ENCODE assay signal across 8 cellular contexts in genomic region chr1:28582248-28582615, GRCh38. TPM values are rescaled to one million over a fixed set of nuclear protein-coding genes. Genes with fewer than 3 reads are reported as not detected.
DNase-seq lines count a peak whose midpoint lies in the region; ATAC-seq and TF ChIP-seq lines count a peak whose summit lies in the region.

No MANE protein-coding gene starts in this region.

- H3K9me2 ChIP-seq in hepatocyte (replicated peaks; ENCODE audit: insufficient read depth): no peaks in the 10 kb centered on the region

- H3K9me3 ChIP-seq in CD4-positive, alpha-beta memory T cell (ENCODE audit: control insufficient read depth in 1 of 2, low read length in 2 of 2): no peaks in the 10 kb centered on the region
- H3K9me3 ChIP-seq in hepatocyte (ENCODE audit: low read depth): no peaks in the 10 kb centered on the region
- H3K9me3 ChIP-seq in spleen: no peaks in the 10 kb centered on the region

- intact Hi-C loops in CD4-positive, alpha-beta memory T cell (cut with micrococcal nuclease): loop anchor here (5.0 kb wide), 1 partner anchor 600 kb away; the partner anchor contains the start of gene SRSF4
- intact Hi-C loops in spleen (cut with DNase I; ENCODE audit: low total_unique reads): loop anchor here (5.0 kb wide), 1 partner anchor 75 kb away; the partner anchor contains the start of gene RCC1

- peaks cover 0 to 7% (median 0%) of the 10 kb centered on the region in 8 donors for H3K9me3 Mint-ChIP-seq in CD4-positive, alpha-beta memory T cell
- no peaks in the 10 kb centered on the region for H3K9me3 Mint-ChIP-seq in activated naive CD8-positive, alpha-beta T cell (ENCODE audit: low read depth)

- CTCF ChIA-PET in CD4-positive, alpha-beta memory T cell (lab: Charles Lee; ENCODE audit: partially characterized antibody): interaction anchor here (0.8 to 5.0 kb wide), 15 partner anchors 8 to 295 kb away, joined by 3 to 23 read pairs (median 5); partner anchors contain the start of genes GMEB1, MED18, TAF12 and TRNAU1AP

- TF ChIP-seq CTCF in HL-60 (IDR thresholded peaks at IDR 0.05; ENCODE audit: insufficient read depth, low read length) (no peak), hepatocyte (IDR thresholded peaks at IDR 0.05; ENCODE audit: poor library complexity) (no peak), spleen (IDR thresholded peaks at IDR 0.05 in 8 of 11, conservative IDR thresholded peaks at IDR 0.05 in 3 of 11) (no peak)

- peak overlapping the region; percentile 90 to 98 (median 95) for H3K27ac Mint-ChIP-seq in CD4-positive, alpha-beta memory T cell
- H3K27ac Mint-ChIP-seq in activated naive CD8-positive, alpha-beta T cell: peak overlapping the region; percentile 97

- H3K4me2 ChIP-seq in hepatocyte: peak overlapping the region; percentile 93

- peak overlapping the region; percentile 82 to 99 for H3K4me3 ChIP-seq in CD4-positive, alpha-beta memory T cell (ENCODE audit: low read length in 2 of 2)
- H3K4me3 ChIP-seq in HL-60 (replicated peaks; ENCODE audit: insufficient read depth, low read length) (peak overlapping the region; percentile 67), hepatocyte (peak overlapping the region; percentile 97), spleen (peak overlapping the region; percentile 72 to 94 (median 92))

- H4K20me1 ChIP-seq in hepatocyte (ENCODE audit: insufficient read depth, poor library complexity, severe bottlenecking): peaks cover 34% of the 10 kb centered on the region

- no peak for TF ChIP-seq POLR2A in spleen (IDR thresholded peaks at IDR 0.05)

- POLR2A ChIA-PET in CD4-positive, alpha-beta memory T cell (lab: Charles Lee; ENCODE audit: partially characterized antibody): interaction anchor here (0.5 to 9.1 kb wide), 42 partner anchors 9 to 809 kb away, joined by 3 to 234 read pairs (median 8); partner anchors contain the start of genes ATP5IF1, EPB41, EYA3 and GMEB1

- H3K36me3 ChIP-seq in CD4-positive, alpha-beta memory T cell (ENCODE audit: insufficient read depth, low read length): peaks cover 27% of the 10 kb centered on the region
- no peaks in the 10 kb centered on the region for H3K36me3 ChIP-seq in hepatocyte (replicated peaks; ENCODE audit: insufficient read depth, low read depth)
- peaks cover 0 to 34% (median 30%) of the 10 kb centered on the region in 6 donors for H3K36me3 ChIP-seq in spleen

- peaks cover 33% of the 10 kb centered on the region for H3K4me1 ChIP-seq in CD4-positive, alpha-beta memory T cell (ENCODE audit: insufficient read depth, low read length)
- peaks cover 19% of the 10 kb centered on the region for H3K4me1 ChIP-seq in hepatocyte (ENCODE audit: insufficient read depth)
- peaks cover 22 to 54% (median 40%) of the 10 kb centered on the region in 6 donors for H3K4me1 ChIP-seq in spleen

- peaks cover 27% of the 10 kb centered on the region for H3K79me2 ChIP-seq in hepatocyte

- 8% methylated on average over 10 of the region's 10 CpGs for WGBS in hepatocyte (ENCODE audit: low lambda C conversion rate, missing lambda C conversion rate)
- 1 to 4% (median 1%) methylated on average over 10 of the region's 10 CpGs for WGBS in spleen, 5 donors

- H3K27me3 ChIP-seq in CD4-positive, alpha-beta memory T cell (ENCODE audit: insufficient read depth, low read length): no peaks in the 10 kb centered on the region
- no peaks in the 10 kb centered on the region for H3K27me3 ChIP-seq in HL-60 (ENCODE audit: insufficient read depth, poor library complexity, severe bottlenecking)
- no peaks in the 10 kb centered on the region for H3K27me3 ChIP-seq in hepatocyte
- no peaks in the 10 kb centered on the region for H3K27me3 ChIP-seq in spleen (replicated peaks in 1 of 7)

- peaks cover 21 to 54% (median 37%) of the 10 kb centered on the region in 4 donors for H3K4me1 Mint-ChIP-seq in CD4-positive, alpha-beta memory T cell
- H3K4me1 Mint-ChIP-seq in activated naive CD8-positive, alpha-beta T cell (ENCODE audit: low read depth): peaks cover 34% of the 10 kb centered on the region

- H3K27ac ChIP-seq in CD4-positive, alpha-beta memory T cell (ENCODE audit: low read depth, low read length): peak overlapping the region; percentile 82
- H3K27ac ChIP-seq in HL-60 (replicated peaks) (peak overlapping the region; percentile 87), hepatocyte (peak overlapping the region; percentile 87), spleen (peak overlapping the region; percentile 77 to 94 (median 91))

- H3K36me3 Mint-ChIP-seq in CD4-positive, alpha-beta memory T cell: peaks cover 27 to 39% of the 10 kb centered on the region in 2 donors
- H3K36me3 Mint-ChIP-seq in activated naive CD8-positive, alpha-beta T cell: peaks cover 24% of the 10 kb centered on the region

- no peaks in the 10 kb centered on the region for H3K27me3 Mint-ChIP-seq in CD4-positive, alpha-beta memory T cell
- no peaks in the 10 kb centered on the region for H3K27me3 Mint-ChIP-seq in activated naive CD8-positive, alpha-beta T cell

- DNase-seq in CD4-positive, alpha-beta memory T cell: peak in 1 of 5 donors; percentile 16
- DNase-seq in HL-60 (ENCODE audit: low read depth in 1 of 2, low spot score in 1 of 2): no peak
- no peak for DNase-seq in hepatocyte (ENCODE audit: low spot score)
- no peak for DNase-seq in spleen
- no peak for DNase-seq in stimulated activated CD4-positive, alpha-beta T cell treated with anti-CD3 and anti-CD28 coated beads, Interleukin-2, amount 100 ng/mL, for 24 hours
- DNase-seq in cerebellum (ENCODE audit: low spot score): no peak

- ATAC-seq in HG03520 (IDR thresholded peaks at IDR 0.05; ENCODE audit: unreplicated experiment): no peak

- peak overlapping the region; percentile 90 for H2AFZ ChIP-seq in hepatocyte

- peak overlapping the region; percentile 94 to 99 (median 98) for H3K4me3 Mint-ChIP-seq in CD4-positive, alpha-beta memory T cell
- peak overlapping the region; percentile 99 for H3K4me3 Mint-ChIP-seq in activated naive CD8-positive, alpha-beta T cell

RNA-seq across cellular contexts. Expression of gene RAB42, which starts 9.8 kb away (rescaled TPM):
- total RNA-seq in CD4-positive, alpha-beta memory T cell: 1 to 10 TPM in 1 of 2 experiments, under 1 TPM in 1; 0.38 to 1.3 TPM
- polyA plus RNA-seq in CD4-positive, alpha-beta memory T cell: not detected
- total RNA-seq in hepatocyte: 19.4 and 23.6 TPM in 2 replicates
- 8.6 and 10.3 TPM in 2 replicates for polyA plus RNA-seq in hepatocyte
- total RNA-seq in spleen: 10 to 100 TPM in 3 of 7 donors, 1 to 10 TPM in 4; 3.1 to 18.9 (median 9.1) TPM
- 1 to 10 TPM; 1.9 to 9.0 (median 8.0) TPM for polyA plus RNA-seq in spleen
- 3.0 TPM for total RNA-seq in cerebellum

RNA-seq across cellular contexts. Expression of gene TRNAU1AP, which starts 29.3 kb away (rescaled TPM):
- total RNA-seq in CD4-positive, alpha-beta memory T cell: 10 to 100 TPM; 46.3 to 46.7 TPM
- 10 to 100 TPM; 25.8 to 30.7 TPM for polyA plus RNA-seq in CD4-positive, alpha-beta memory T cell
- 10.0 and 17.4 TPM in 2 replicates for total RNA-seq in hepatocyte
- polyA plus RNA-seq in hepatocyte: 18.8 and 19.1 TPM in 2 replicates
- total RNA-seq in spleen: 10 to 100 TPM; 14.0 to 25.7 (median 22.5) TPM
- 10 to 100 TPM; 24.7 to 26.6 (median 26.6) TPM for polyA plus RNA-seq in spleen
- 33.6 TPM for total RNA-seq in cerebellum
